17 cellular contexts compared by ENCODE assay signal in genomic region chr13:45168555-45168930, GRCh38. TPM values are rescaled to one million over a fixed set of nuclear protein-coding genes. Genes with fewer than 3 reads are reported as not detected.
"Had no signal": no experiment of that assay in that cellular context is flagged by ENCODE, and none has a peak within 500 bp of the region (broad histone marks: within the 10 kb centered on the region; RNA-seq: fewer than 3 reads in every experiment).

No MANE protein-coding gene starts in this region.

- DNase-seq: activated B cell treated with CpG ODN at 0.5 μM for 24 hours; activated CD4-positive, alpha-beta T cell treated with anti-CD3 and anti-CD28 coated beads, Interleukin-2, amount 10 ng/mL, durations not matched to agents 7 days and 5 days; activated CD8-positive, alpha-beta memory T cell treated with anti-CD3 and anti-CD28 coated beads for 24 hours; activated naive CD4-positive, alpha-beta T cell treated with anti-CD3 and anti-CD28 coated beads, Interleukin-2, amount 10 ng/mL, durations not matched to agents 7 days and 5 days; central memory CD4-positive, alpha-beta T cell; cortex of kidney; effector memory CD4-positive, alpha-beta T cell; stimulated activated CD4-positive, alpha-beta T cell treated with anti-CD3 and anti-CD28 coated beads, Interleukin-4, amount 100 ng/mL, for 1 hour; stimulated activated CD8-positive, alpha-beta memory T cell treated with anti-CD3 and anti-CD28 coated beads, Interleukin-4, amount 100 ng/mL, for 48 hours; uterus had no signal

- H3K27ac ChIP-seq: thoracic aorta, uterus had no signal

- H3K4me3 ChIP-seq: thoracic aorta, uterus had no signal

- H3K4me1 Mint-ChIP-seq: activated B cell treated with CpG ODN at 0.5 μM for 24 hours; activated naive CD4-positive, alpha-beta T cell treated with anti-CD3 and anti-CD28 coated beads, Interleukin-2, amount 10 ng/mL, durations not matched to agents 7 days and 5 days had no signal

- H3K27me3 Mint-ChIP-seq: activated B cell treated with CpG ODN at 0.5 μM for 24 hours; activated CD4-positive, alpha-beta T cell treated with anti-CD3 and anti-CD28 coated beads, Interleukin-2, amount 10 ng/mL, durations not matched to agents 7 days and 5 days; activated naive CD4-positive, alpha-beta T cell treated with anti-CD3 and anti-CD28 coated beads, Interleukin-2, amount 10 ng/mL, durations not matched to agents 7 days and 5 days; stimulated activated naive CD8-positive, alpha-beta T cell treated with anti-CD3 and anti-CD28 coated beads, Interleukin-15, Interleukin-2, amounts not matched to agents 100 ng/mL and 50 ng/mL, for 24 hours had no signal

- H3K36me3 ChIP-seq: thoracic aorta, uterus had no signal

- H3K9me3 Mint-ChIP-seq: activated B cell treated with CpG ODN at 0.5 μM for 24 hours; activated CD4-positive, alpha-beta T cell treated with anti-CD3 and anti-CD28 coated beads, Interleukin-2, amount 10 ng/mL, durations not matched to agents 7 days and 5 days; activated naive CD4-positive, alpha-beta T cell treated with anti-CD3 and anti-CD28 coated beads, Interleukin-2, amount 10 ng/mL, durations not matched to agents 7 days and 5 days; neural crest cell; T-helper 1 cell treated with Interleukin-12 subunit alpha and Interleukin-12 subunit beta and Interleukin-4 antibody, amounts not matched to agents 30 μg/mL and 1 μg/mL, for 36 hours had no signal

- H3K4me3 Mint-ChIP-seq: activated B cell treated with CpG ODN at 0.5 μM for 24 hours; activated CD4-positive, alpha-beta T cell treated with anti-CD3 and anti-CD28 coated beads, Interleukin-2, amount 10 ng/mL, durations not matched to agents 7 days and 5 days; activated naive CD4-positive, alpha-beta T cell treated with anti-CD3 and anti-CD28 coated beads, Interleukin-2, amount 10 ng/mL, durations not matched to agents 7 days and 5 days; neural crest cell; stimulated activated naive CD8-positive, alpha-beta T cell treated with anti-CD3 and anti-CD28 coated beads, Interleukin-15, Interleukin-2, amounts not matched to agents 100 ng/mL and 50 ng/mL, for 24 hours; T-helper 1 cell treated with Interleukin-12 subunit alpha and Interleukin-12 subunit beta and Interleukin-4 antibody, amounts not matched to agents 30 μg/mL and 1 μg/mL, for 36 hours had no signal

- H3K9me3 ChIP-seq: thoracic aorta, uterus had no signal

- H3K27me3 ChIP-seq: uterus had no signal

- H3K4me1 ChIP-seq: uterus had no signal

- H3K27ac Mint-ChIP-seq: activated B cell treated with CpG ODN at 0.5 μM for 24 hours; activated CD4-positive, alpha-beta T cell treated with anti-CD3 and anti-CD28 coated beads, Interleukin-2, amount 10 ng/mL, durations not matched to agents 7 days and 5 days; activated naive CD4-positive, alpha-beta T cell treated with anti-CD3 and anti-CD28 coated beads, Interleukin-2, amount 10 ng/mL, durations not matched to agents 7 days and 5 days; stimulated activated naive CD8-positive, alpha-beta T cell treated with anti-CD3 and anti-CD28 coated beads, Interleukin-15, Interleukin-2, amounts not matched to agents 100 ng/mL and 50 ng/mL, for 24 hours; T-helper 1 cell treated with Interleukin-12 subunit alpha and Interleukin-12 subunit beta and Interleukin-4 antibody, amounts not matched to agents 30 μg/mL and 1 μg/mL, for 36 hours had no signal

RNA-seq across cellular contexts. Expression of gene KCTD4, which starts 32.3 kb away (rescaled TPM):
- total RNA-seq: activated B cell treated with CpG ODN at 0.5 μM for 24 hours; activated CD4-positive, alpha-beta T cell treated with anti-CD3 and anti-CD28 coated beads, Interleukin-2, amount 10 ng/mL, durations not matched to agents 7 days and 5 days; glomerular endothelial cell; left cardiac atrium; neural crest cell; osteocyte; thoracic aorta; uterus had no signal
